In the genomic region with DNA sequence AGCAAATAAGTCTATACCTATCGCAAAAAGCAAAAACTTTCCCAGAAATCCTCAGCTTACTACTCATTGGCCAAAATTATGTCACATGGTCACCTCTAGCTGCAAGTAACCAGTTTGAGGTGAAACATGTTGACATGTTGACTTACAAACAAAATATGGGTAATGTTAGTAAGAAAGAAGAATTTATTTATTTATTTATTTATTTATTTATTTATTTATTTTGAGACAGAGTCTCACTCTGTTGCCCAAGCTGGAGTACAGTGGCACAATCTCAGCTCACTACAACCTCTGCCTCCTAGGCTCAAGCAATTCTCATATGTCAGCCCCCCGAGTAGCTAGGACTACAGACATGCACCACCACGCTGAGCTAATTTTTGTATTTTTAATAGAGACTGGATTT, we compare ENCODE assay signal across 1 cellular context.
TF ChIP-seq lines count a peak whose summit lies in the region.

No MANE protein-coding gene starts in this region.

TF ChIP-seq in HepG2, 621 proteins besides CTCF, POLR2A, EP300 and RAD21:
- TF ChIP-seq SP140L (CRISPR knock-in tag; IDR thresholded peaks at IDR 0.05; ENCODE audit: borderline replicate concordance), result no peak
- no peak for TF ChIP-seq SOX5 (CRISPR knock-in tag; IDR thresholded peaks at IDR 0.05; ENCODE audit: borderline replicate concordance)
- no peak for TF ChIP-seq NFIB (CRISPR knock-in tag; IDR thresholded peaks at IDR 0.05; ENCODE audit: borderline replicate concordance)
- TF ChIP-seq SMC3 (IDR thresholded peaks at IDR 0.05; ENCODE audit: low read length), result no peak
- TF ChIP-seq, protein P1, sequence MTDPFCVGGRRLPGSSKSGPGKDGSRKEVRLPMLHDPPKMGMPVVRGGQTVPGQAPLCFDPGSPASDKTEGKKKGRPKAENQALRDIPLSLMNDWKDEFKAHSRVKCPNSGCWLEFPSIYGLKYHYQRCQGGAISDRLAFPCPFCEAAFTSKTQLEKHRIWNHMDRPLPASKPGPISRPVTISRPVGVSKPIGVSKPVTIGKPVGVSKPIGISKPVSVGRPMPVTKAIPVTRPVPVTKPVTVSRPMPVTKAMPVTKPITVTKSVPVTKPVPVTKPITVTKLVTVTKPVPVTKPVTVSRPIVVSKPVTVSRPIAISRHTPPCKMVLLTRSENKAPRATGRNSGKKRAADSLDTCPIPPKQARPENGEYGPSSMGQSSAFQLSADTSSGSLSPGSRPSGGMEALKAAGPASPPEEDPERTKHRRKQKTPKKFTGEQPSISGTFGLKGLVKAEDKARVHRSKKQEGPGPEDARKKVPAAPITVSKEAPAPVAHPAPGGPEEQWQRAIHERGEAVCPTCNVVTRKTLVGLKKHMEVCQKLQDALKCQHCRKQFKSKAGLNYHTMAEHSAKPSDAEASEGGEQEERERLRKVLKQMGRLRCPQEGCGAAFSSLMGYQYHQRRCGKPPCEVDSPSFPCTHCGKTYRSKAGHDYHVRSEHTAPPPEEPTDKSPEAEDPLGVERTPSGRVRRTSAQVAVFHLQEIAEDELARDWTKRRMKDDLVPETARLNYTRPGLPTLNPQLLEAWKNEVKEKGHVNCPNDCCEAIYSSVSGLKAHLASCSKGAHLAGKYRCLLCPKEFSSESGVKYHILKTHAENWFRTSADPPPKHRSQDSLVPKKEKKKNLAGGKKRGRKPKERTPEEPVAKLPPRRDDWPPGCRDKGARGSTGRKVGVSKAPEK (CRISPR knock-in tag; IDR thresholded peaks at IDR 0.05; ENCODE audit: borderline replicate concordance), result no peak
- TF ChIP-seq RAD51 (IDR thresholded peaks at IDR 0.05; ENCODE audit: borderline replicate concordance), result no peak
- TF ChIP-seq TBX3 (IDR thresholded peaks at IDR 0.05; ENCODE audit: borderline replicate concordance), result no peak
- TF ChIP-seq, protein P2, sequence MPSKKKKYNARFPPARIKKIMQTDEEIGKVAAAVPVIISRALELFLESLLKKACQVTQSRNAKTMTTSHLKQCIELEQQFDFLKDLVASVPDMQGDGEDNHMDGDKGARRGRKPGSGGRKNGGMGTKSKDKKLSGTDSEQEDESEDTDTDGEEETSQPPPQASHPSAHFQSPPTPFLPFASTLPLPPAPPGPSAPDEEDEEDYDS (CRISPR knock-in tag; IDR thresholded peaks at IDR 0.05), result no peak
- no peak for TF ChIP-seq MTF2 (CRISPR knock-in tag; IDR thresholded peaks at IDR 0.05; ENCODE audit: borderline replicate concordance)
- TF ChIP-seq ZNF768 (CRISPR knock-in tag; IDR thresholded peaks at IDR 0.05), result no peak
- TF ChIP-seq EEA1 (CRISPR knock-in tag; IDR thresholded peaks at IDR 0.05; ENCODE audit: borderline replicate concordance), result no peak
- no peak for TF ChIP-seq ZNF615 (CRISPR knock-in tag; IDR thresholded peaks at IDR 0.05; ENCODE audit: borderline replicate concordance)
- no peak for TF ChIP-seq ZNF772 (CRISPR knock-in tag; IDR thresholded peaks at IDR 0.05)
- TF ChIP-seq CCDC6 (CRISPR knock-in tag; IDR thresholded peaks at IDR 0.05), result no peak
- TF ChIP-seq MNT (IDR thresholded peaks at IDR 0.05), result no peak
- no peak for TF ChIP-seq ZNF7 (CRISPR knock-in tag; IDR thresholded peaks at IDR 0.05)
- no peak for TF ChIP-seq BORCS8-MEF2B (CRISPR knock-in tag; IDR thresholded peaks at IDR 0.05)
- TF ChIP-seq REPIN1 (CRISPR knock-in tag; IDR thresholded peaks at IDR 0.05; ENCODE audit: borderline replicate concordance, low read depth), result no peak
- no peak for TF ChIP-seq IKZF5 (CRISPR knock-in tag; IDR thresholded peaks at IDR 0.05)
